Comparison of ENCODE assay signal across 9 cellular contexts in genomic region chr11:107017104-107017432, GRCh38. TPM values are rescaled to one million over a fixed set of nuclear protein-coding genes. Genes with fewer than 3 reads are reported as not detected.
DNase-seq lines count a peak whose midpoint lies in the region; ATAC-seq, FAIRE-seq and TF ChIP-seq lines count a peak whose summit lies in the region.
"Had no signal": no experiment of that assay in that cellular context is flagged by ENCODE, and none has a peak within 500 bp of the region (broad histone marks: within the 10 kb centered on the region; RNA-seq: fewer than 3 reads in every experiment).

No MANE protein-coding gene starts in this region.

- no peaks in the 10 kb centered on the region for H3K27me3 ChIP-seq in Caco-2 (replicated peaks; ENCODE audit: control insufficient read depth, insufficient read depth, low read length)
- H3K27me3 ChIP-seq in SJCRH30 = 0 out of 2 replicates have a peak, but pooled peaks cover 4% of the 10 kb centered on the region
- H3K27me3 ChIP-seq in pancreas = peaks cover 0 to 8% (median 3%) of the 10 kb centered on the region in 4 donors
- H3K27me3 ChIP-seq in effector memory CD4-positive, alpha-beta T cell (replicated peaks; ENCODE audit: control insufficient read depth, insufficient read depth, low read length, poor library complexity, severe bottlenecking) = peaks cover 7% of the 10 kb centered on the region

- no peaks in the 10 kb centered on the region for H3K9me3 ChIP-seq in Caco-2
- no peaks in the 10 kb centered on the region for H3K9me3 ChIP-seq in SJCRH30 (replicated peaks)
- no peaks in the 10 kb centered on the region for H3K9me3 ChIP-seq in pancreas
- H3K9me3 ChIP-seq in effector memory CD4-positive, alpha-beta T cell (ENCODE audit: control insufficient read depth, low read length) = no peaks in the 10 kb centered on the region

- WGBS in pancreas, 2 donors = 43 to 46% methylated on average over 3 of the region's 3 CpGs

- no peaks in the 10 kb centered on the region for H3K27me3 Mint-ChIP-seq in Caco-2 (ENCODE audit: insufficient read depth, unreplicated experiment)

- H3K36me3 ChIP-seq in Caco-2 (ENCODE audit: control insufficient read depth, insufficient read depth, low read length) (no peaks in the 10 kb centered on the region), SJCRH30 (no peaks in the 10 kb centered on the region), pancreas (no peaks in the 10 kb centered on the region)
- no peaks in the 10 kb centered on the region for H3K36me3 ChIP-seq in effector memory CD4-positive, alpha-beta T cell (ENCODE audit: control insufficient read depth, insufficient read depth, low read length)

- H3K27ac Mint-ChIP-seq in Caco-2 (ENCODE audit: unreplicated experiment) = no peak overlapping the region

- peaks cover 3% of the 10 kb centered on the region; the same call in 1 of the 2 replicates for H3K4me1 ChIP-seq in Caco-2
- H3K4me1 ChIP-seq in SJCRH30 = no peaks in the 10 kb centered on the region
- peaks cover 0 to 3% (median 0%) of the 10 kb centered on the region in 3 donors for H3K4me1 ChIP-seq in pancreas
- no peaks in the 10 kb centered on the region for H3K4me1 ChIP-seq in effector memory CD4-positive, alpha-beta T cell (ENCODE audit: control insufficient read depth, insufficient read depth, low read length, poor library complexity, severe bottlenecking)

- no peak overlapping the region for H3K27ac ChIP-seq in SJCRH30
- peak overlapping the region in 2 of 4 donors; percentile 58 to 64 for H3K27ac ChIP-seq in pancreas
- H3K27ac ChIP-seq in effector memory CD4-positive, alpha-beta T cell (ENCODE audit: insufficient read depth, low read length, poor library complexity, severe bottlenecking) = no peak overlapping the region

- no peaks in the 10 kb centered on the region for H3K9me3 Mint-ChIP-seq in Caco-2 (ENCODE audit: unreplicated experiment)

- POLR2A ChIA-PET in Caco-2 (lab: Charles Lee) = no interaction called here

- FAIRE-seq in pancreas (lab: Jason Lieb, UNC) = no peak

- DNase-seq in Caco-2 (no peak), SJCRH30 (no peak), fibroblast of mammary gland (ENCODE audit: low read depth) (no peak), pancreas (no peak), posterior vena cava (ENCODE audit: low spot score) (no peak), mucosa of gallbladder (ENCODE audit: low spot score) (no peak)
- DNase-seq in stimulated activated naive CD4-positive, alpha-beta T cell (lab: John Stamatoyannopoulos, UW) = no peak
- no peak for DNase-seq in effector memory CD4-positive, alpha-beta T cell
- DNase-seq: activated CD4-positive, CD25-positive, alpha-beta regulatory T cell treated with anti-CD3 and anti-CD28 coated beads, Interleukin-2, amount 50 U/mL, for 72 hours had no signal

- H3K4me3 ChIP-seq in Caco-2 (ENCODE audit: low read depth, low read length) (no peak overlapping the region), SJCRH30 (peak overlapping the region; percentile 56), fibroblast of mammary gland (ENCODE audit: control insufficient read depth, low read depth, low read length) (peak overlapping the region; percentile 5), pancreas (peak overlapping the region; percentile 12 to 54 (median 33))
- H3K4me3 ChIP-seq in effector memory CD4-positive, alpha-beta T cell (ENCODE audit: insufficient read depth, low read depth, low read length, poor library complexity, severe bottlenecking) = no peak overlapping the region

- peak overlapping the region; percentile 7 for H3K4me3 Mint-ChIP-seq in Caco-2 (ENCODE audit: unreplicated experiment)

- BruUV-seq in Caco-2 (replicated peaks; lab: Mats Ljungman, UMichigan) = no TSS peak

- ATAC-seq in pancreas = peak in 1 of 4 donors; percentile 4

- TF ChIP-seq CTCF in Caco-2 (IDR thresholded peaks at IDR 0.05; ENCODE audit: insufficient read depth in 1 of 2, low read depth in 1 of 2, low read length in 1 of 2, severe bottlenecking in 1 of 2, unreplicated experiment in 1 of 2) (no peak), fibroblast of mammary gland (conservative IDR thresholded peaks at IDR 0.05; ENCODE audit: control insufficient read depth, insufficient read depth, low read depth, low read length) (no peak), pancreas (IDR thresholded peaks at IDR 0.05) (no peak)

- H3K4me1 Mint-ChIP-seq in Caco-2 (ENCODE audit: low read depth, unreplicated experiment) = no peaks in the 10 kb centered on the region

- intact Hi-C loops in Caco-2 (cut with micrococcal nuclease; ENCODE audit: unreplicated experiment) (no loop called here), pancreas (cut with DNase I) (no loop called here), posterior vena cava (cut with DNase I) (loop anchor here (10.0 kb wide), 1 partner anchor 292 kb away; no protein-coding TSS in a partner anchor)

- H3K36me3 Mint-ChIP-seq in Caco-2 (ENCODE audit: insufficient read depth, unreplicated experiment) = peaks cover 5% of the 10 kb centered on the region

- CTCF ChIA-PET in Caco-2 (lab: Charles Lee) = no interaction called here

RNA-seq across cellular contexts. Expression of gene GUCY1A2, which starts 1.2 kb away (rescaled TPM):
- total RNA-seq in Caco-2 (2022) = not detected in 2 replicates
- 0.57 and 0.58 TPM in 2 replicates for total RNA-seq in SJCRH30 (2014; rRNA removed; shearing (Covaris generic))
- 10 to 100 TPM in 2 of 6 donors, 1 to 10 TPM in 4; 6.5 to 14.5 (median 8.8) TPM for total RNA-seq in pancreas
- polyA plus RNA-seq in pancreas = 1 to 10 TPM; 1.1 to 2.6 TPM
- total RNA-seq in posterior vena cava = 10 to 100 TPM; 34.1 to 63.8 TPM
- 3.2 TPM for total RNA-seq in mucosa of gallbladder

Comparison
In these comparisons a context has a peak if more than half of its experiments do, and no peak if none do; other contexts are left out.
1. H3K4me3 ChIP-seq: peak in SJCRH30 (single experiment), fibroblast of mammary gland (single experiment) and pancreas (4 of 4); none in Caco-2 (single experiment) and effector memory CD4-positive, alpha-beta T cell (single experiment).
2. intact Hi-C loops: an anchor here in posterior vena cava (10.0 kb wide); none called in Caco-2 and pancreas.